1 cellular context compared by ENCODE assay signal in the genomic region with DNA sequence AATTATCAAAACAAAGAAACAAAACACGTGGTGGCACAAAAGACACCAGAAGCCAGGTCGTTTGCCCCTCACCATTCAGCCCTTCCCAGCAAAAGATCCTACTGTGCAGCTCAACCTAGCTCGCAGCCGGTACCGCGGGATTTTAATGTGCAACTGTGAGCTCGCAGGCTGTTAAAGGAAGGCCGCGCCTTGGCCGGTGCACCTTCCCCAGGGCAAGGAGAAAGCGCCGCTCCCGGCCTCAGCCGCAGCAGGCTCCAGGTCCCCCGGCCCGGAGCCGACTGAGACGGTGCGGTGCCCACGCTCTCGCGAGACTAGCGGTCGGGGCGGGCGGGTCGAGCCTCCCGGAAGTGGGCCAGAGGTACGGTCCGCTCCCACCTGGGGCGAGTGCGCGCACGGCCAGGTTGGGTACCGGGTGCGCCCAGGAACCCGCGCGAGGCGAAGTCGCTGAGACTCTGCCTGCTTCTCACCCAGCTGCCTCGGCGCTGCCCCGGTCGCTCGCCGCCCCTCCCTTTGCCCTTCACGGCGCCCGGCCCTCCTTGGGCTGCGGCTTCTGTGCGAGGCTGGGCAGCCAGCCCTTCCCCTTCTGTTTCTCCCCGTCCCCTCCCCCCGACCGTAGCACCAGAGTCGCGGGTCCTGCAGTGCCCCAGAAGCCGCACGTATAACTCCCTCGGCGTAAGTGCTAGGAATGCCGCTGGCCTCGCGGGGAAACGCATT.
TF ChIP-seq lines count a peak whose summit lies in the region.

A gene (plus strand): TSS at position 618 of the 714 bp plus-strand sequence. CDS start 682 bp downstream, outside the sequence.

TF ChIP-seq in GM12878, 131 proteins besides CTCF, POLR2A, EP300 and RAD21 (continued from another document and continues in another):
- TF ChIP-seq, protein P1, sequence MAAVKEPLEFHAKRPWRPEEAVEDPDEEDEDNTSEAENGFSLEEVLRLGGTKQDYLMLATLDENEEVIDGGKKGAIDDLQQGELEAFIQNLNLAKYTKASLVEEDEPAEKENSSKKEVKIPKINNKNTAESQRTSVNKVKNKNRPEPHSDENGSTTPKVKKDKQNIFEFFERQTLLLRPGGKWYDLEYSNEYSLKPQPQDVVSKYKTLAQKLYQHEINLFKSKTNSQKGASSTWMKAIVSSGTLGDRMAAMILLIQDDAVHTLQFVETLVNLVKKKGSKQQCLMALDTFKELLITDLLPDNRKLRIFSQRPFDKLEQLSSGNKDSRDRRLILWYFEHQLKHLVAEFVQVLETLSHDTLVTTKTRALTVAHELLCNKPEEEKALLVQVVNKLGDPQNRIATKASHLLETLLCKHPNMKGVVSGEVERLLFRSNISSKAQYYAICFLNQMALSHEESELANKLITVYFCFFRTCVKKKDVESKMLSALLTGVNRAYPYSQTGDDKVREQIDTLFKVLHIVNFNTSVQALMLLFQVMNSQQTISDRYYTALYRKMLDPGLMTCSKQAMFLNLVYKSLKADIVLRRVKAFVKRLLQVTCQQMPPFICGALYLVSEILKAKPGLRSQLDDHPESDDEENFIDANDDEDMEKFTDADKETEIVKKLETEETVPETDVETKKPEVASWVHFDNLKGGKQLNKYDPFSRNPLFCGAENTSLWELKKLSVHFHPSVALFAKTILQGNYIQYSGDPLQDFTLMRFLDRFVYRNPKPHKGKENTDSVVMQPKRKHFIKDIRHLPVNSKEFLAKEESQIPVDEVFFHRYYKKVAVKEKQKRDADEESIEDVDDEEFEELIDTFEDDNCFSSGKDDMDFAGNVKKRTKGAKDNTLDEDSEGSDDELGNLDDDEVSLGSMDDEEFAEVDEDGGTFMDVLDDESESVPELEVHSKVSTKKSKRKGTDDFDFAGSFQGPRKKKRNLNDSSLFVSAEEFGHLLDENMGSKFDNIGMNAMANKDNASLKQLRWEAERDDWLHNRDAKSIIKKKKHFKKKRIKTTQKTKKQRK (IDR thresholded peaks at IDR 0.05; ENCODE audit: low read depth, low read length), result no peak
- TF ChIP-seq NR2C2 (IDR thresholded peaks at IDR 0.05; ENCODE audit: borderline replicate concordance, control insufficient read depth, insufficient read length, low read depth), result no peak
- TF ChIP-seq BHLHE40 (IDR thresholded peaks at IDR 0.05; ENCODE audit: borderline replicate concordance in 1 of 2, low read depth in 2 of 2, low read length in 1 of 2), result peak in 1 of 2 experiments; percentile 55; a peak in 2 of 4 replicates
- peak; percentile 64; the same call in 1 of the 3 replicates for TF ChIP-seq POU2F2 (IDR thresholded peaks at IDR 0.05; ENCODE audit: borderline replicate concordance, low read depth, low read length)
- no peak for TF ChIP-seq EZH2 (IDR thresholded peaks at IDR 0.05; ENCODE audit: borderline replicate concordance, control insufficient read depth, low read depth, low read length)
- TF ChIP-seq ZZZ3 (IDR thresholded peaks at IDR 0.05; ENCODE audit: control insufficient read depth, insufficient read length, low read depth), result no peak
- peak; percentile 91 for TF ChIP-seq LARP7 (IDR thresholded peaks at IDR 0.05)
- TF ChIP-seq, protein P2, sequence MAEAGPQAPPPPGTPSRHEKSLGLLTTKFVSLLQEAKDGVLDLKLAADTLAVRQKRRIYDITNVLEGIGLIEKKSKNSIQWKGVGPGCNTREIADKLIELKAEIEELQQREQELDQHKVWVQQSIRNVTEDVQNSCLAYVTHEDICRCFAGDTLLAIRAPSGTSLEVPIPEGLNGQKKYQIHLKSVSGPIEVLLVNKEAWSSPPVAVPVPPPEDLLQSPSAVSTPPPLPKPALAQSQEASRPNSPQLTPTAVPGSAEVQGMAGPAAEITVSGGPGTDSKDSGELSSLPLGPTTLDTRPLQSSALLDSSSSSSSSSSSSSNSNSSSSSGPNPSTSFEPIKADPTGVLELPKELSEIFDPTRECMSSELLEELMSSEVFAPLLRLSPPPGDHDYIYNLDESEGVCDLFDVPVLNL (IDR thresholded peaks at IDR 0.05; ENCODE audit: low read depth, low read length), result no peak
- no peak for TF ChIP-seq NFXL1 (IDR thresholded peaks at IDR 0.05; ENCODE audit: borderline replicate concordance)
- TF ChIP-seq RUNX3 (IDR thresholded peaks at IDR 0.05; ENCODE audit: low read length), result peak; percentile 47
- TF ChIP-seq ZNF217 (IDR thresholded peaks at IDR 0.05), result no peak
- 0 out of 2 replicates have a peak, but pooled peaks have one; percentile 1 for TF ChIP-seq BCL11A (IDR thresholded peaks at IDR 0.05; ENCODE audit: low read depth, low read length)
- TF ChIP-seq STAT1 (conservative IDR thresholded peaks at IDR 0.05), result no peak
- no peak for TF ChIP-seq WRNIP1 (IDR thresholded peaks at IDR 0.05; ENCODE audit: borderline replicate concordance, low read depth, low read length)
- peak; percentile 61; the same call in 1 of the 2 replicates for TF ChIP-seq POLR2AphosphoS2 (IDR thresholded peaks at IDR 0.05; ENCODE audit: low read depth, low read length)
- TF ChIP-seq EED (IDR thresholded peaks at IDR 0.05; ENCODE audit: low read depth), result peak; percentile 28
- no peak for TF ChIP-seq SUZ12 (IDR thresholded peaks at IDR 0.05; ENCODE audit: unreplicated experiment)
- TF ChIP-seq FOS (IDR thresholded peaks at IDR 0.05; ENCODE audit: borderline replicate concordance, extremely low read depth, insufficient read length), result no peak
- TF ChIP-seq HDAC2 (IDR thresholded peaks at IDR 0.05), result no peak
- TF ChIP-seq RCOR1 (conservative IDR thresholded peaks at IDR 0.05; ENCODE audit: low read depth, low read length), result 0 out of 2 replicates have a peak, but pooled peaks have one; percentile 64
- TF ChIP-seq MEF2B (IDR thresholded peaks at IDR 0.05; ENCODE audit: partially characterized antibody, poor library complexity, severe bottlenecking), result no peak
- TF ChIP-seq TCF7 (IDR thresholded peaks at IDR 0.05; ENCODE audit: borderline replicate concordance), result no peak
- 0 out of 2 replicates have a peak, but pooled peaks have one; percentile 2 for TF ChIP-seq SPI1 (IDR thresholded peaks at IDR 0.05; ENCODE audit: borderline replicate concordance, insufficient read depth, low read depth, low read length)
- TF ChIP-seq, protein P3, sequence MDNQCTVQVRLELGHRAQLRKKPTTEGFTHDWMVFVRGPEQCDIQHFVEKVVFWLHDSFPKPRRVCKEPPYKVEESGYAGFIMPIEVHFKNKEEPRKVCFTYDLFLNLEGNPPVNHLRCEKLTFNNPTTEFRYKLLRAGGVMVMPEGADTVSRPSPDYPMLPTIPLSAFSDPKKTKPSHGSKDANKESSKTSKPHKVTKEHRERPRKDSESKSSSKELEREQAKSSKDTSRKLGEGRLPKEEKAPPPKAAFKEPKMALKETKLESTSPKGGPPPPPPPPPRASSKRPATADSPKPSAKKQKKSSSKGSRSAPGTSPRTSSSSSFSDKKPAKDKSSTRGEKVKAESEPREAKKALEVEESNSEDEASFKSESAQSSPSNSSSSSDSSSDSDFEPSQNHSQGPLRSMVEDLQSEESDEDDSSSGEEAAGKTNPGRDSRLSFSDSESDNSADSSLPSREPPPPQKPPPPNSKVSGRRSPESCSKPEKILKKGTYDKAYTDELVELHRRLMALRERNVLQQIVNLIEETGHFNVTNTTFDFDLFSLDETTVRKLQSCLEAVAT (IDR thresholded peaks at IDR 0.05), result no peak
- no peak for TF ChIP-seq PAX5 (IDR thresholded peaks at IDR 0.05; ENCODE audit: borderline replicate concordance, low read depth, low read length)
- TF ChIP-seq, protein P4, sequence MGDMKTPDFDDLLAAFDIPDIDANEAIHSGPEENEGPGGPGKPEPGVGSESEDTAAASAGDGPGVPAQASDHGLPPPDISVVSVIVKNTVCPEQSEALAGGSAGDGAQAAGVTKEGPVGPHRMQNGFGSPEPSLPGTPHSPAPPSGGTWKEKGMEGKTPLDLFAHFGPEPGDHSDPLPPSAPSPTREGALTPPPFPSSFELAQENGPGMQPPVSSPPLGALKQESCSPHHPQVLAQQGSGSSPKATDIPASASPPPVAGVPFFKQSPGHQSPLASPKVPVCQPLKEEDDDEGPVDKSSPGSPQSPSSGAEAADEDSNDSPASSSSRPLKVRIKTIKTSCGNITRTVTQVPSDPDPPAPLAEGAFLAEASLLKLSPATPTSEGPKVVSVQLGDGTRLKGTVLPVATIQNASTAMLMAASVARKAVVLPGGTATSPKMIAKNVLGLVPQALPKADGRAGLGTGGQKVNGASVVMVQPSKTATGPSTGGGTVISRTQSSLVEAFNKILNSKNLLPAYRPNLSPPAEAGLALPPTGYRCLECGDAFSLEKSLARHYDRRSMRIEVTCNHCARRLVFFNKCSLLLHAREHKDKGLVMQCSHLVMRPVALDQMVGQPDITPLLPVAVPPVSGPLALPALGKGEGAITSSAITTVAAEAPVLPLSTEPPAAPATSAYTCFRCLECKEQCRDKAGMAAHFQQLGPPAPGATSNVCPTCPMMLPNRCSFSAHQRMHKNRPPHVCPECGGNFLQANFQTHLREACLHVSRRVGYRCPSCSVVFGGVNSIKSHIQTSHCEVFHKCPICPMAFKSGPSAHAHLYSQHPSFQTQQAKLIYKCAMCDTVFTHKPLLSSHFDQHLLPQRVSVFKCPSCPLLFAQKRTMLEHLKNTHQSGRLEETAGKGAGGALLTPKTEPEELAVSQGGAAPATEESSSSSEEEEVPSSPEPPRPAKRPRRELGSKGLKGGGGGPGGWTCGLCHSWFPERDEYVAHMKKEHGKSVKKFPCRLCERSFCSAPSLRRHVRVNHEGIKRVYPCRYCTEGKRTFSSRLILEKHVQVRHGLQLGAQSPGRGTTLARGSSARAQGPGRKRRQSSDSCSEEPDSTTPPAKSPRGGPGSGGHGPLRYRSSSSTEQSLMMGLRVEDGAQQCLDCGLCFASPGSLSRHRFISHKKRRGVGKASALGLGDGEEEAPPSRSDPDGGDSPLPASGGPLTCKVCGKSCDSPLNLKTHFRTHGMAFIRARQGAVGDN (IDR thresholded peaks at IDR 0.05), result peak; percentile 57
- TF ChIP-seq PML (IDR thresholded peaks at IDR 0.05; ENCODE audit: low read length), result peak; percentile 90
- TF ChIP-seq, protein P5, sequence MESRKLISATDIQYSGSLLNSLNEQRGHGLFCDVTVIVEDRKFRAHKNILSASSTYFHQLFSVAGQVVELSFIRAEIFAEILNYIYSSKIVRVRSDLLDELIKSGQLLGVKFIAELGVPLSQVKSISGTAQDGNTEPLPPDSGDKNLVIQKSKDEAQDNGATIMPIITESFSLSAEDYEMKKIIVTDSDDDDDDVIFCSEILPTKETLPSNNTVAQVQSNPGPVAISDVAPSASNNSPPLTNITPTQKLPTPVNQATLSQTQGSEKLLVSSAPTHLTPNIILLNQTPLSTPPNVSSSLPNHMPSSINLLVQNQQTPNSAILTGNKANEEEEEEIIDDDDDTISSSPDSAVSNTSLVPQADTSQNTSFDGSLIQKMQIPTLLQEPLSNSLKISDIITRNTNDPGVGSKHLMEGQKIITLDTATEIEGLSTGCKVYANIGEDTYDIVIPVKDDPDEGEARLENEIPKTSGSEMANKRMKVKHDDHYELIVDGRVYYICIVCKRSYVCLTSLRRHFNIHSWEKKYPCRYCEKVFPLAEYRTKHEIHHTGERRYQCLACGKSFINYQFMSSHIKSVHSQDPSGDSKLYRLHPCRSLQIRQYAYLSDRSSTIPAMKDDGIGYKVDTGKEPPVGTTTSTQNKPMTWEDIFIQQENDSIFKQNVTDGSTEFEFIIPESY (IDR thresholded peaks at IDR 0.05), result no peak
- TF ChIP-seq, protein P6, sequence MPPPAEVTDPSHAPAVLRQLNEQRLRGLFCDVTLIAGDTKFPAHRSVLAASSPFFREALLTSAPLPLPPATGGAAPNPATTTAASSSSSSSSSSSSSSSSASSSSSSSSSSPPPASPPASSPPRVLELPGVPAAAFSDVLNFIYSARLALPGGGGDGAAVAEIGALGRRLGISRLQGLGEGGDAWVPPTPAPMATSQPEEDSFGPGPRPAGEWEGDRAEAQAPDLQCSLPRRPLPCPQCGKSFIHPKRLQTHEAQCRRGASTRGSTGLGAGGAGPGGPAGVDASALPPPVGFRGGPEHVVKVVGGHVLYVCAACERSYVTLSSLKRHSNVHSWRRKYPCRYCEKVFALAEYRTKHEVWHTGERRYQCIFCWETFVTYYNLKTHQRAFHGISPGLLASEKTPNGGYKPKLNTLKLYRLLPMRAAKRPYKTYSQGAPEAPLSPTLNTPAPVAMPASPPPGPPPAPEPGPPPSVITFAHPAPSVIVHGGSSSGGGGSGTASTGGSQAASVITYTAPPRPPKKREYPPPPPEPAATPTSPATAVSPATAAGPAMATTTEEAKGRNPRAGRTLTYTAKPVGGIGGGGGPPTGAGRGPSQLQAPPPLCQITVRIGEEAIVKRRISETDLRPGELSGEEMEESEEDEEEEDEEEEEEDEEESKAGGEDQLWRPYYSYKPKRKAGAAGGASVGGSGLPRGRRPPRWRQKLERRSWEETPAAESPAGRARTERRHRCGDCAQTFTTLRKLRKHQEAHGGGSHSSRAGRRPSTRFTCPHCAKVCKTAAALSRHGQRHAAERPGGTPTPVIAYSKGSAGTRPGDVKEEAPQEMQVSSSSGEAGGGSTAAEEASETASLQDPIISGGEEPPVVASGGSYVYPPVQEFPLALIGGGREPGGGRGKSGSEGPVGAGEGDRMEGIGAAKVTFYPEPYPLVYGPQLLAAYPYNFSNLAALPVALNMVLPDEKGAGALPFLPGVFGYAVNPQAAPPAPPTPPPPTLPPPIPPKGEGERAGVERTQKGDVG (CRISPR knock-in tag; IDR thresholded peaks at IDR 0.05), result no peak
- no peak for TF ChIP-seq ESRRA (IDR thresholded peaks at IDR 0.05; ENCODE audit: low read length)
- no peak for TF ChIP-seq ATF7 (IDR thresholded peaks at IDR 0.05; ENCODE audit: low read depth)
- TF ChIP-seq RB1 (IDR thresholded peaks at IDR 0.05; ENCODE audit: borderline replicate concordance), result no peak
- peak; percentile 39; the same call in 1 of the 2 replicates for TF ChIP-seq ZNF207 (IDR thresholded peaks at IDR 0.05; ENCODE audit: borderline replicate concordance)
- TF ChIP-seq, protein P7, sequence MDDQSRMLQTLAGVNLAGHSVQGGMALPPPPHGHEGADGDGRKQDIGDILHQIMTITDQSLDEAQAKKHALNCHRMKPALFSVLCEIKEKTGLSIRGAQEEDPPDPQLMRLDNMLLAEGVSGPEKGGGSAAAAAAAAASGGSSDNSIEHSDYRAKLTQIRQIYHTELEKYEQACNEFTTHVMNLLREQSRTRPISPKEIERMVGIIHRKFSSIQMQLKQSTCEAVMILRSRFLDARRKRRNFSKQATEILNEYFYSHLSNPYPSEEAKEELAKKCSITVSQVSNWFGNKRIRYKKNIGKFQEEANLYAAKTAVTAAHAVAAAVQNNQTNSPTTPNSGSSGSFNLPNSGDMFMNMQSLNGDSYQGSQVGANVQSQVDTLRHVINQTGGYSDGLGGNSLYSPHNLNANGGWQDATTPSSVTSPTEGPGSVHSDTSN (IDR thresholded peaks at IDR 0.05; ENCODE audit: insufficient replicate concordance, low read depth, low read length), result no peak
- no peak for TF ChIP-seq SMAD1 (IDR thresholded peaks at IDR 0.05; ENCODE audit: low read depth, partially characterized antibody)
- 0 out of 2 replicates have a peak, but pooled peaks have one; percentile 8 for TF ChIP-seq TCF12 (IDR thresholded peaks at IDR 0.05; ENCODE audit: low read depth, low read length)
- TF ChIP-seq TARDBP (IDR thresholded peaks at IDR 0.05; ENCODE audit: borderline replicate concordance), result no peak
- no peak for TF ChIP-seq NFYA (IDR thresholded peaks at IDR 0.05; ENCODE audit: borderline replicate concordance, low read depth, low read length)
- TF ChIP-seq FOXM1 (IDR thresholded peaks at IDR 0.05; ENCODE audit: low read depth, low read length), result no peak
- TF ChIP-seq HCFC1 (IDR thresholded peaks at IDR 0.05; ENCODE audit: low read length), result no peak
- no peak for TF ChIP-seq ZNF384 (IDR thresholded peaks at IDR 0.05; ENCODE audit: borderline replicate concordance, low read depth, low read length)
- TF ChIP-seq PAX8 (IDR thresholded peaks at IDR 0.05), result no peak
- no peak for TF ChIP-seq NR2C1 (IDR thresholded peaks at IDR 0.05)
- peak; percentile 97 for TF ChIP-seq GATAD2B (conservative IDR thresholded peaks at IDR 0.05; ENCODE audit: low read depth)
